ENCODE assay signal across 17 cellular contexts in genomic region chr4:55079451-55080173, GRCh38. TPM values are rescaled to one million over a fixed set of nuclear protein-coding genes. Genes with fewer than 3 reads are reported as not detected.
DNase-seq lines count a peak whose midpoint lies in the region; ATAC-seq and TF ChIP-seq lines count a peak whose summit lies in the region.
"Had no signal": no experiment of that assay in that cellular context is flagged by ENCODE, and none has a peak within 500 bp of the region (broad histone marks: within the 10 kb centered on the region; RNA-seq: fewer than 3 reads in every experiment).

No MANE protein-coding gene starts in this region.

- TF ChIP-seq CTCF in choroid plexus epithelial cell (conservative IDR thresholded peaks at IDR 0.05; ENCODE audit: low read depth, low read length) (no peak), Peyer's patch (IDR thresholded peaks at IDR 0.05) (no peak)

- no peak overlapping the region for H3K27ac Mint-ChIP-seq in activated CD8-positive, alpha-beta T cell treated with anti-CD3 and anti-CD28 coated beads, Interleukin-2, amount 10 ng/mL, durations not matched to agents 7 days and 5 days
- H3K27ac Mint-ChIP-seq: activated B cell treated with CpG ODN at 0.5 μM for 24 hours; activated naive CD4-positive, alpha-beta T cell treated with anti-CD3 and anti-CD28 coated beads, Interleukin-2, amount 50 U/mL, for 24 hours; stimulated activated naive B cell treated with anti-CD40 and anti-IgM and Interleukin-4, amounts not matched to agents 10 μg/mL and 1 μg/mL and 100 μg/mL, for 72 hours had no signal

- peaks cover 31% of the 10 kb centered on the region for H3K4me1 ChIP-seq in HUES6 (ENCODE audit: control insufficient read depth, insufficient read depth, low read length)
- peaks cover 22% of the 10 kb centered on the region; the same call in 1 of the 2 replicates for H3K4me1 ChIP-seq in iPS-20b (ENCODE audit: insufficient read depth, low read length)
- H3K4me1 ChIP-seq in skeletal muscle tissue (ENCODE audit: control insufficient read depth in 3 of 3, insufficient read depth in 3 of 3, low read length in 3 of 3): peaks cover 0 to 11% (median 4%) of the 10 kb centered on the region in 3 donors
- no peaks in the 10 kb centered on the region for H3K4me1 ChIP-seq in Peyer's patch

- H3K27ac ChIP-seq in HUES6 (ENCODE audit: low read depth, low read length) (peak overlapping the region; percentile 16; the same call in 1 of the 2 replicates), iPS-20b (ENCODE audit: low read length) (peak overlapping the region; percentile 19), skeletal muscle tissue (ENCODE audit: low read depth, low read length) (peak overlapping the region; percentile 43), Peyer's patch (no peak overlapping the region)

- peaks cover 62% of the 10 kb centered on the region for H3K36me3 ChIP-seq in HUES6 (ENCODE audit: control insufficient read depth, insufficient read depth, low read length)
- peaks cover 60% of the 10 kb centered on the region for H3K36me3 ChIP-seq in iPS-20b (ENCODE audit: insufficient read depth, low read depth, low read length)
- peaks cover 0 to 2% (median 0%) of the 10 kb centered on the region in 3 donors for H3K36me3 ChIP-seq in skeletal muscle tissue (ENCODE audit: control insufficient read depth in 3 of 3, insufficient read depth in 3 of 3, low read length in 3 of 3)
- no peaks in the 10 kb centered on the region for H3K36me3 ChIP-seq in Peyer's patch

- CTCF ChIA-PET in activated CD8-positive, alpha-beta T cell treated with anti-CD3 and anti-CD28 coated beads, Interleukin-2, amount 10 ng/mL, durations not matched to agents 7 days and 5 days (lab: Charles Lee): no interaction called here

- no peaks in the 10 kb centered on the region for H3K27me3 ChIP-seq in HUES6 (ENCODE audit: control insufficient read depth, insufficient read depth, low read length)
- no peaks in the 10 kb centered on the region for H3K27me3 ChIP-seq in iPS-20b (ENCODE audit: insufficient read depth, low read length)
- peaks cover 0 to under 1% (median 0%) of the 10 kb centered on the region in 3 donors for H3K27me3 ChIP-seq in skeletal muscle tissue (ENCODE audit: control insufficient read depth in 3 of 3, insufficient read depth in 3 of 3, low read length in 3 of 3)
- H3K27me3 ChIP-seq in Peyer's patch: no peaks in the 10 kb centered on the region

- H3K27me3 Mint-ChIP-seq in activated CD8-positive, alpha-beta T cell treated with anti-CD3 and anti-CD28 coated beads, Interleukin-2, amount 10 ng/mL, durations not matched to agents 7 days and 5 days (ENCODE audit: low read depth): peaks cover 5% of the 10 kb centered on the region
- H3K27me3 Mint-ChIP-seq: activated B cell treated with CpG ODN at 0.5 μM for 24 hours had no signal

- peak overlapping the region; percentile 34 for H3K9ac ChIP-seq in HUES6 (ENCODE audit: low read length)
- H3K9ac ChIP-seq in iPS-20b (ENCODE audit: low read depth, low read length): no peak overlapping the region
- no peak overlapping the region for H3K9ac ChIP-seq in skeletal muscle tissue (ENCODE audit: low read depth in 1 of 3, low read length in 3 of 3)

- ATAC-seq in activated CD8-positive, alpha-beta T cell treated with anti-CD3 and anti-CD28 coated beads, Interleukin-2, amount 10 ng/mL, durations not matched to agents 7 days and 5 days: no peak
- ATAC-seq: SK-N-SH treated with all-trans-retinoic acid at 6 μM for 48 hours; stimulated activated naive B cell treated with anti-CD40 and anti-IgM and Interleukin-4, amounts not matched to agents 10 μg/mL and 1 μg/mL and 100 μg/mL, for 72 hours had no signal

- DNase-seq in choroid plexus epithelial cell (ENCODE audit: low read depth): peak; percentile 61
- DNase-seq in Peyer's patch: no peak
- DNase-seq in NCI-H1694 treated with DMSO at 0.1 percent for 48 hours (lab: John Stamatoyannopoulos, UW): no peak
- DNase-seq in ACHN: no peak
- no peak for DNase-seq in activated CD8-positive, alpha-beta T cell treated with anti-CD3 and anti-CD28 coated beads, Interleukin-2, amount 10 ng/mL, durations not matched to agents 7 days and 5 days
- DNase-seq: activated B cell treated with CpG ODN at 0.5 μM for 24 hours; activated CD8-positive, alpha-beta memory T cell treated with anti-CD3 and anti-CD28 coated beads, Interleukin-2, amount 50 U/mL, for 4 hours; GOT3; Karpas-422; NCI-H2107; retina; stimulated activated naive B cell treated with anti-CD40 and anti-IgM and Interleukin-4, amounts not matched to agents 10 μg/mL and 1 μg/mL and 100 μg/mL, for 72 hours had no signal

- H3K4me1 Mint-ChIP-seq in activated CD8-positive, alpha-beta T cell treated with anti-CD3 and anti-CD28 coated beads, Interleukin-2, amount 10 ng/mL, durations not matched to agents 7 days and 5 days (ENCODE audit: low read depth): no peaks in the 10 kb centered on the region
- H3K4me1 Mint-ChIP-seq: activated B cell treated with CpG ODN at 0.5 μM for 24 hours; stimulated activated naive B cell treated with anti-CD40 and anti-IgM and Interleukin-4, amounts not matched to agents 10 μg/mL and 1 μg/mL and 100 μg/mL, for 72 hours had no signal

- in situ Hi-C loops in ACHN (cut with HindIII; ENCODE audit: low pct_ligation_motif_present, low pct_unique_long_range_greater_than_20kb, low sequenced_read_pairs): no loop called here

- H3K4me3 ChIP-seq in HUES6 (ENCODE audit: low read depth, low read length) (no peak overlapping the region), choroid plexus epithelial cell (ENCODE audit: low read depth, low read length) (no peak overlapping the region), iPS-20b (ENCODE audit: low read length) (no peak overlapping the region), skeletal muscle tissue (ENCODE audit: low read length in 3 of 3) (no peak overlapping the region), Peyer's patch (no peak overlapping the region)

- POLR2A ChIA-PET in activated CD8-positive, alpha-beta T cell treated with anti-CD3 and anti-CD28 coated beads, Interleukin-2, amount 10 ng/mL, durations not matched to agents 7 days and 5 days (lab: Charles Lee): no interaction called here

- no peak for TF ChIP-seq POLR2A in Peyer's patch (IDR thresholded peaks at IDR 0.05)

- no peaks in the 10 kb centered on the region for H3K9me3 Mint-ChIP-seq in activated CD8-positive, alpha-beta T cell treated with anti-CD3 and anti-CD28 coated beads, Interleukin-2, amount 10 ng/mL, durations not matched to agents 7 days and 5 days (ENCODE audit: insufficient read depth)
- H3K9me3 Mint-ChIP-seq: activated B cell treated with CpG ODN at 0.5 μM for 24 hours; activated naive CD4-positive, alpha-beta T cell treated with anti-CD3 and anti-CD28 coated beads, Interleukin-2, amount 50 U/mL, for 24 hours; stimulated activated naive B cell treated with anti-CD40 and anti-IgM and Interleukin-4, amounts not matched to agents 10 μg/mL and 1 μg/mL and 100 μg/mL, for 72 hours had no signal

- no peaks in the 10 kb centered on the region for H3K36me3 Mint-ChIP-seq in activated CD8-positive, alpha-beta T cell treated with anti-CD3 and anti-CD28 coated beads, Interleukin-2, amount 10 ng/mL, durations not matched to agents 7 days and 5 days (ENCODE audit: low read depth)
- H3K36me3 Mint-ChIP-seq: activated naive CD4-positive, alpha-beta T cell treated with anti-CD3 and anti-CD28 coated beads, Interleukin-2, amount 50 U/mL, for 24 hours; stimulated activated naive B cell treated with anti-CD40 and anti-IgM and Interleukin-4, amounts not matched to agents 10 μg/mL and 1 μg/mL and 100 μg/mL, for 72 hours had no signal

- H3K4me3 Mint-ChIP-seq in activated CD8-positive, alpha-beta T cell treated with anti-CD3 and anti-CD28 coated beads, Interleukin-2, amount 10 ng/mL, durations not matched to agents 7 days and 5 days: no peak overlapping the region
- H3K4me3 Mint-ChIP-seq: activated B cell treated with CpG ODN at 0.5 μM for 24 hours; activated naive CD4-positive, alpha-beta T cell treated with anti-CD3 and anti-CD28 coated beads, Interleukin-2, amount 50 U/mL, for 24 hours; stimulated activated naive B cell treated with anti-CD40 and anti-IgM and Interleukin-4, amounts not matched to agents 10 μg/mL and 1 μg/mL and 100 μg/mL, for 72 hours had no signal

- no peaks in the 10 kb centered on the region for H3K9me3 ChIP-seq in HUES6 (ENCODE audit: control insufficient read depth, insufficient read depth, low read depth, low read length)
- H3K9me3 ChIP-seq in iPS-20b (ENCODE audit: insufficient read depth, low read depth, low read length): no peaks in the 10 kb centered on the region
- no peaks in the 10 kb centered on the region for H3K9me3 ChIP-seq in skeletal muscle tissue (ENCODE audit: control insufficient read depth in 3 of 3, low read length in 3 of 3)
- H3K9me3 ChIP-seq in Peyer's patch: no peaks in the 10 kb centered on the region

RNA-seq across cellular contexts. Expression of gene KDR, which starts 45.8 kb away (rescaled TPM):
- total RNA-seq in skeletal muscle tissue: 49.1 TPM
- total RNA-seq in Peyer's patch: 10 to 100 TPM in 1 of 4 donors, 1 to 10 TPM in 3; 5.2 to 24.8 (median 6.2) TPM
- not detected for total RNA-seq in activated CD8-positive, alpha-beta T cell treated with anti-CD3 and anti-CD28 coated beads, Interleukin-2, amount 10 ng/mL, durations not matched to agents 7 days and 5 days
- total RNA-seq: activated B cell treated with CpG ODN at 0.5 μM for 24 hours had no signal

Comparison
In these comparisons a context has a peak if more than half of its experiments do, and no peak if none do; other contexts are left out.
1. H3K27ac ChIP-seq: peak in HUES6 (single experiment), iPS-20b (single experiment) and skeletal muscle tissue (single experiment); none in Peyer's patch (0 of 4).
2. RNA of gene KDR, which starts 45.8 kb away (total RNA-seq): 49.1 TPM in skeletal muscle tissue (single experiment) and 5.2 to 24.8 TPM in Peyer's patch; not detected in activated CD8-positive, alpha-beta T cell treated with anti-CD3 and anti-CD28 coated beads, Interleukin-2, amount 10 ng/mL, durations not matched to agents 7 days and 5 days; every median in the first group is over 4 times any median in the second.